ENCODE assay signal across 15 cellular contexts in the genomic region with DNA sequence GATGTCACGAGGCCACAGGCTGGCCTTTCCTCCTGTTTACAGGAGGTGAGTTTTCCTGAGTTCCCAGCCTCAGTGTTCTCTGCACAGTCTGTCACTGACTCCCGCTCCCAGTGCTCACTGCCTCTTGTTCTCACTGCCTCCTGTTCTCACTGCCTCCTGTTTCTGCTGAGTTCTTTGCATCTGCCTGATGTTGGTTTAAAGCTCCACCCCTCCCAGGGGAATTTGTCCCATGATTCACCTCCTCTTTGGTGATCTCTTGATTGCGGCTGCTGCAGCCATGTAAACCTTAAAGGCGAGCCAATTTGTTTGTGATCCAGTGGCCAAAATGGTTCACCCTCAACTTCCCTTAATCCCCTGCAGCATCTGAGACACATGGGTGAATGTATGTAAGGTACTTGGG. TPM values are rescaled to one million over a fixed set of nuclear protein-coding genes. Genes with fewer than 3 reads are reported as not detected.
DNase-seq lines count a peak whose midpoint lies in the region; ATAC-seq and TF ChIP-seq lines count a peak whose summit lies in the region.
"Had no signal": no experiment of that assay in that cellular context is flagged by ENCODE, and none has a peak within 500 bp of the region (broad histone marks: within the 10 kb centered on the region; RNA-seq: fewer than 3 reads in every experiment).

No MANE protein-coding gene starts in this region.

- TF ChIP-seq CTCF in A673 (conservative IDR thresholded peaks at IDR 0.05; ENCODE audit: low read depth, low read length) (no peak), foreskin fibroblast (IDR thresholded peaks at IDR 0.05; ENCODE audit: low read depth, low read length) (no peak)
- no peak for TF ChIP-seq CTCF in CD4-positive, alpha-beta T cell (IDR thresholded peaks at IDR 0.05)

- peaks cover 49% of the 10 kb centered on the region for H3K4me1 Mint-ChIP-seq in activated T-helper 17 cell treated with anti-CD3 and anti-CD28 coated beads, Interleukin-2, amount 50 U/mL, for 72 hours
- H3K4me1 Mint-ChIP-seq in T-helper 17 cell: peaks cover 11% of the 10 kb centered on the region
- H3K4me1 Mint-ChIP-seq in CD4-positive, alpha-beta T cell (ENCODE audit: low read depth): peaks cover 4% of the 10 kb centered on the region

- intact Hi-C loops in A673 (cut with micrococcal nuclease; ENCODE audit: unreplicated experiment): no loop called here
- intact Hi-C loops in CD4-positive, alpha-beta T cell (cut with DNase I, micrococcal nuclease): no loop called here

- no peak overlapping the region for H3K27ac ChIP-seq in A673 (ENCODE audit: low read depth, low read length, poor library complexity, severe bottlenecking)
- H3K27ac ChIP-seq in CD4-positive, alpha-beta T cell (ENCODE audit: low read depth, low read length): no peak overlapping the region
- H3K27ac ChIP-seq: HL-60 had no signal

- H3K4me3 ChIP-seq in A673 (ENCODE audit: low read depth, low read length, poor library complexity, severe bottlenecking) (no peak overlapping the region), foreskin fibroblast (ENCODE audit: low read depth in 1 of 2, low read length in 2 of 2) (no peak overlapping the region)

- no peaks in the 10 kb centered on the region for H3K27me3 ChIP-seq in A673 (replicated peaks; ENCODE audit: insufficient read depth, low read depth, low read length, poor library complexity)
- H3K27me3 ChIP-seq in CD4-positive, alpha-beta T cell (ENCODE audit: control insufficient read depth, insufficient read depth, low read length): peaks cover 17% of the 10 kb centered on the region

- H3K9me3 Mint-ChIP-seq in activated T-helper 17 cell treated with anti-CD3 and anti-CD28 coated beads, Interleukin-2, amount 50 U/mL, for 72 hours: no peaks in the 10 kb centered on the region
- H3K9me3 Mint-ChIP-seq in CD4-positive, alpha-beta T cell: no peaks in the 10 kb centered on the region

- POLR2A ChIA-PET in A673 (lab: Charles Lee; ENCODE audit: low non-redundant PET): no interaction called here
- POLR2A ChIA-PET in CD4-positive, alpha-beta T cell (lab: Charles Lee): no interaction called here

- peak overlapping the region; percentile 95 for H3K27ac Mint-ChIP-seq in activated T-helper 17 cell treated with anti-CD3 and anti-CD28 coated beads, Interleukin-2, amount 50 U/mL, for 72 hours
- no peak overlapping the region for H3K27ac Mint-ChIP-seq in T-helper 17 cell
- no peak overlapping the region for H3K27ac Mint-ChIP-seq in CD4-positive, alpha-beta T cell

- H3K4me1 ChIP-seq in A673 (ENCODE audit: insufficient read depth, low read length, poor library complexity, severe bottlenecking): no peaks in the 10 kb centered on the region

- peak; percentile 52 for DNase-seq in A673 (ENCODE audit: low spot score)
- peak; percentile 53 for DNase-seq in GM03348 (ENCODE audit: low spot score)
- peak; percentile 4 to 43 for DNase-seq in foreskin fibroblast
- no peak for DNase-seq in NCI-H146 (lab: John Stamatoyannopoulos, UW)
- DNase-seq in T-helper 17 cell: no peak
- no peak for DNase-seq in CD4-positive, alpha-beta T cell
- DNase-seq: activated CD4-positive, CD25-positive, alpha-beta regulatory T cell treated with anti-CD3 and anti-CD28 coated beads, Interleukin-2, amount 50 U/mL, for 72 hours; anterior cingulate cortex; KG1; NCI-H1694 treated with DMSO at 0.1 percent for 48 hours; occipital lobe; substantia nigra had no signal

- CTCF ChIA-PET in A673 (lab: Charles Lee): no interaction called here
- CTCF ChIA-PET in CD4-positive, alpha-beta T cell (lab: Charles Lee): no interaction called here

- peaks cover 3% of the 10 kb centered on the region for H3K27me3 Mint-ChIP-seq in activated T-helper 17 cell treated with anti-CD3 and anti-CD28 coated beads, Interleukin-2, amount 50 U/mL, for 72 hours
- H3K27me3 Mint-ChIP-seq in T-helper 17 cell: peaks cover 26% of the 10 kb centered on the region
- peaks cover 36% of the 10 kb centered on the region for H3K27me3 Mint-ChIP-seq in CD4-positive, alpha-beta T cell

- H3K36me3 Mint-ChIP-seq in activated T-helper 17 cell treated with anti-CD3 and anti-CD28 coated beads, Interleukin-2, amount 50 U/mL, for 72 hours (ENCODE audit: low read depth): peaks cover 51% of the 10 kb centered on the region
- peaks cover 20% of the 10 kb centered on the region for H3K36me3 Mint-ChIP-seq in T-helper 17 cell (ENCODE audit: low read depth)
- peaks cover 49% of the 10 kb centered on the region for H3K36me3 Mint-ChIP-seq in CD4-positive, alpha-beta T cell (ENCODE audit: low read depth)

- BruUV-seq in A673 (replicated peaks; lab: Mats Ljungman, UMichigan): no TSS peak

- no peak for ATAC-seq in activated T-helper 17 cell treated with anti-CD3 and anti-CD28 coated beads, Interleukin-2, amount 50 U/mL, for 72 hours (replicated peaks)
- ATAC-seq in GM21717 (IDR thresholded peaks at IDR 0.05; ENCODE audit: unreplicated experiment): no peak
- no peak for ATAC-seq in T-helper 17 cell
- ATAC-seq in CD4-positive, alpha-beta T cell (ENCODE audit: poor library complexity): no peak

- peak overlapping the region; percentile 63 for H3K4me3 Mint-ChIP-seq in activated T-helper 17 cell treated with anti-CD3 and anti-CD28 coated beads, Interleukin-2, amount 50 U/mL, for 72 hours
- H3K4me3 Mint-ChIP-seq in T-helper 17 cell: no peak overlapping the region
- no peak overlapping the region for H3K4me3 Mint-ChIP-seq in CD4-positive, alpha-beta T cell

- H3K36me3 ChIP-seq in A673 (ENCODE audit: insufficient read depth, low read length, poor library complexity, severe bottlenecking): no peaks in the 10 kb centered on the region

- no peaks in the 10 kb centered on the region for H3K9me3 ChIP-seq in A673 (ENCODE audit: low read depth, low read length, poor library complexity, severe bottlenecking)
- no peaks in the 10 kb centered on the region for H3K9me3 ChIP-seq in T-helper 17 cell (ENCODE audit: control insufficient read depth, low read length, poor library complexity, severe bottlenecking)
- no peaks in the 10 kb centered on the region for H3K9me3 ChIP-seq in CD4-positive, alpha-beta T cell (ENCODE audit: control insufficient read depth, low read length)

RNA-seq across cellular contexts. Expression of a gene that starts 6.0 kb away (rescaled TPM):
- 3.0 and 3.1 TPM in 2 replicates for total RNA-seq in A673 (2021)
- total RNA-seq in activated T-helper 17 cell treated with anti-CD3 and anti-CD28 coated beads, Interleukin-2, amount 50 U/mL, for 72 hours: 1 to 10 TPM; 4.7 to 6.6 TPM
- total RNA-seq in T-helper 17 cell: 10 to 100 TPM in 1 of 2 donors, 1 to 10 TPM in 1; 2.3 to 27.0 TPM
- 1 to 10 TPM in 1 of 2 experiments, under 1 TPM in 1; 0.47 to 1.1 TPM for total RNA-seq in CD4-positive, alpha-beta T cell

RNA-seq across cellular contexts. Expression of a gene that starts 26.8 kb away (rescaled TPM):
- total RNA-seq in A673 (2021) (36.9 and 38.3 TPM in 2 replicates), T-helper 17 cell (10 to 100 TPM; 28.4 to 37.3 TPM)
- total RNA-seq in activated T-helper 17 cell treated with anti-CD3 and anti-CD28 coated beads, Interleukin-2, amount 50 U/mL, for 72 hours: 10 to 100 TPM; 53.4 to 70.5 TPM
- total RNA-seq in CD4-positive, alpha-beta T cell: 10 to 100 TPM; 19.6 to 20.8 TPM

RNA-seq across cellular contexts. Expression of a gene that starts 45.4 kb away (rescaled TPM):
- total RNA-seq in A673 (2021) (24.6 and 24.9 TPM in 2 replicates), T-helper 17 cell (1 to 10 TPM; 2.1 to 3.2 TPM)
- total RNA-seq in activated T-helper 17 cell treated with anti-CD3 and anti-CD28 coated beads, Interleukin-2, amount 50 U/mL, for 72 hours: 1 to 10 TPM; 1.9 to 2.5 TPM
- total RNA-seq in CD4-positive, alpha-beta T cell: 1 to 10 TPM; 3.3 to 3.4 TPM

Comparison
In these comparisons a context has a peak if more than half of its experiments do, and no peak if none do; other contexts are left out.
1. DNase-seq: peak in A673 (single experiment), GM03348 (single experiment) and foreskin fibroblast (2 of 2); none in NCI-H146 (single experiment), T-helper 17 cell (0 of 3) and CD4-positive, alpha-beta T cell (0 of 10).